ENCODE assay signal across 8 cellular contexts in the genomic region with DNA sequence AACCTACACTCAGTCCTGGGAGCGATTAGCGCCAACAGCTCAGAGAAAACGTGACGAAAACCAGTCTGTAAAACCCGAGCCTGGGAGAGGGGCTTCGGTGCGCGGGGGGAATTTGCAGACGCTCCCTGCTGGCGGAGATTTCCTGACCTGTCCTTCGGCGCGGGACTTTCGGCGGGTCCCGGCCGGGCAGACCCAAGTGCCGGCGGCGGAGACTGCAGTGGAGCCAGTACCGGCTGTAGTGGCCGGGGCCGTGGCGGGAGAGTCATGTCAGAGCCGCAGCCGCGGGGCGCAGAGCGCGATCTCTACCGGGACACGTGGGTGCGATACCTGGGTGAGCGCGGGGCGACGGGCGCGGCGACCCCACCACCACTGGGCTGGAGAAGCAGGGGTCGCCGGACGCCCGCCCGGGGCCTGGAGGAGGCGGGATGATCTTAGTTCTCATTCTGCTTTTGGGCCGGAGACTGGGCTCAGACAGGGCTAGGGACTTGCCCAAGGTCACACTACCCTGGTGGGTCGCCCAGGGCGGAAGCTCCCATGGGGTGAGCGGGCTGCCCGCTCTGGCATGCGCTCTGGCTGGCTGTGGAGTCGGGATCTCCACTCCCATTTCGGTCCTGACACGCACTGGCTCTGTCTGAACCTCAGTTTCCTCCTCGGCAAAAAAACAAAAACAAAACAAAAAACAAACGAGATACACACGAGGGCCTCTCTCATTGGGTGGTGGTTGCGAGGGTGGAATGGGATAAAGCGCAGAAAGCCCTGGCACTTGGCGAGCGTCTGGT. TPM values are rescaled to one million over a fixed set of nuclear protein-coding genes. Genes with fewer than 3 reads are reported as not detected.
DNase-seq lines count a peak whose midpoint lies in the region; ATAC-seq and TF ChIP-seq lines count a peak whose summit lies in the region.

A gene with protein sequence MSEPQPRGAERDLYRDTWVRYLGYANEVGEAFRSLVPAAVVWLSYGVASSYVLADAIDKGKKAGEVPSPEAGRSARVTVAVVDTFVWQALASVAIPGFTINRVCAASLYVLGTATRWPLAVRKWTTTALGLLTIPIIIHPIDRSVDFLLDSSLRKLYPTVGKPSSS (plus strand): TSS at position 153 of the 779 bp plus-strand sequence. CDS start 112 bp downstream, at position 265.

- no peaks in the 10 kb centered on the region for H3K27me3 ChIP-seq in dorsolateral prefrontal cortex

- intact Hi-C loops in dorsolateral prefrontal cortex (cut with DNase I) (loop anchor here (2.0 to 10.0 kb wide), 3 partner anchors 35 to 1161 kb away; a partner anchor contains a TSS), lower leg skin (cut with DNase I; ENCODE audit: low total_unique reads) (loop anchor here (10.0 kb wide), 1 partner anchor 889 kb away; no protein-coding TSS in a partner anchor)

- H3K27ac ChIP-seq in dorsolateral prefrontal cortex: peak within 1 kb of the TSS in 55 of 59 donors; percentile 38 to 100 (median 98)

- TF ChIP-seq CTCF in dorsolateral prefrontal cortex (IDR thresholded peaks at IDR 0.05 in 54 of 56, conservative IDR thresholded peaks at IDR 0.05 in 2 of 56; ENCODE audit: low read depth in 1 of 56, partially characterized antibody in 56 of 56): peak in 31 of 56 donors; percentile 9 to 42 (median 27)
- no peak for TF ChIP-seq CTCF in lower leg skin (IDR thresholded peaks at IDR 0.05)

- 1 to 2% methylated on average over 50 to 55 of the region's 62 CpGs for WGBS in lower leg skin, 2 donors

- TF ChIP-seq POLR2A in lower leg skin (IDR thresholded peaks at IDR 0.05): no peak

- ATAC-seq in HG03469 (IDR thresholded peaks at IDR 0.05; ENCODE audit: unreplicated experiment): no peak

- DNase-seq in SIG-M5 treated with dmso at 0.1 percent for 504 hours (lab: John Stamatoyannopoulos, UW; ENCODE audit: unreplicated experiment) (peak; percentile 66), SIG-M5 (lab: John Stamatoyannopoulos, UW) (no peak), NCI-H2227 (lab: John Stamatoyannopoulos, UW; ENCODE audit: unreplicated experiment) (peak; percentile 71), dorsolateral prefrontal cortex (peak in 7 of 10 donors; percentile 42 to 73 (median 54)), lower leg skin (ENCODE audit: low spot score in 2 of 2) (peak; percentile 39 to 93)
- peak; percentile 36 for DNase-seq in activated CD4-positive, alpha-beta T cell treated with anti-CD3 and anti-CD28 coated beads, Interleukin-2, amount 50 U/mL, for 1 hour
- DNase-seq in stimulated activated CD4-positive, alpha-beta T cell treated with anti-CD3 and anti-CD28 coated beads, TNF-alpha, amount 100 ng/mL, for 24 hours (ENCODE audit: low read depth in 3 of 3): peak in 2 of 3 experiments; percentile 17 to 50

- H3K4me3 ChIP-seq in dorsolateral prefrontal cortex (peak within 1 kb of the TSS; percentile 32 to 91 (median 78)), lower leg skin (ENCODE audit: low read depth, poor library complexity, severe bottlenecking) (peak within 1 kb of the TSS; percentile 41)

RNA-seq across cellular contexts. Expression of the gene that starts here (rescaled TPM):
- total RNA-seq in dorsolateral prefrontal cortex: 10 to 100 TPM in 3 of 120 experiments, 1 to 10 TPM in 117; 1.3 to 14.2 (median 4.0) TPM
- 10 to 100 TPM in 1 of 4 donors, 1 to 10 TPM in 3; 5.2 to 13.3 (median 8.7) TPM for total RNA-seq in lower leg skin

Comparison
In these comparisons a context has a peak if more than half of its experiments do, and no peak if none do; other contexts are left out.
1. CTCF ChIP-seq: peak in dorsolateral prefrontal cortex (31 of 56); none in lower leg skin (0 of 3).